8 cellular contexts compared by ENCODE assay signal in the genomic region with DNA sequence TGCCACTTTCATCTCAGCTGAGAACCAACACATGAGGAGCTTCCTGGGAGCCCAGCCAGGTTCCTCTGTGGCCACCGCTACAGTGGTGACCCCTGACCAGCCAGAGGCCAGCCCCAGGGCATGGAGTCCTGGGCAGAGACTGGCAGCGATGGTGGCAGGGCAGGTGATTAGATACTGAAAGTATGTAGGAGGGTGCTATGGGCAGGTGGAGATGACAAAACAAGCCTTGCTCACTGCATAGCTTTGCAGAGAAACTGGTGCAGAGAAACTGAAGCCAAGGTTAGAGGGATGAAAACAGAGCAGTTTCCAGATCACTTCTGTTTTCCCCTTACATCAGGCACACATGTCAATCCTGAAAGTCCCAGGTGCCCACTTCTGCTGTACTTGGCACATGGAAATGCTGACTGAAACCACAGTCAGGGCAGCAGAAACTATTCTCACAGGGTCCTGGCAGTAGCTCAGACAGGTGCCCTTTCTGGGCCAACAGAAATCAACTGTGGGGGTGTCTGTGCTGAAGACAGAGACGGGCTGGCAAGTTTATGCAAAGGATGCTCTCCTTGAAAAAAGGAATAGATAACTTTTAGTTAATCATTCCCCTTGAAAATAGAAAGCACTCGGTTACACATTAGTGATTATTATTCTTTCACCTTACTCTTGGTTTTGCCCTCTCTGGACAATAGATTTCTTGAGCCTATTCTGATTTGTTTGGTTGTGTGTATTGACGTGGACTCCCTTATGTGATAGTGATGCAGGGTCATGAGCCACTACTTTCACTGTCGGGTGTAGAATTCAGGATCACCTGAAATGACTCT.
DNase-seq lines count a peak whose midpoint lies in the region; ATAC-seq and TF ChIP-seq lines count a peak whose summit lies in the region.

No MANE protein-coding gene starts in this region.

- WGBS in psoas muscle, 3 donors = 83 to 88% (median 88%) methylated on average over 6 of the region's 6 CpGs

- H3K27me3 ChIP-seq in psoas muscle (ENCODE audit: insufficient read depth in 3 of 3, low read length in 2 of 3) = no peaks in the 10 kb centered on the region

- no peak overlapping the region for H3K4me3 ChIP-seq in psoas muscle

- H3K36me3 Mint-ChIP-seq in T-helper 17 cell (ENCODE audit: low read depth) = peaks cover 4% of the 10 kb centered on the region
- H3K36me3 Mint-ChIP-seq in effector memory CD8-positive, alpha-beta T cell (ENCODE audit: insufficient read depth) = no peaks in the 10 kb centered on the region

- intact Hi-C loops in psoas muscle (cut with DNase I) = no loop called here

- H3K27ac Mint-ChIP-seq in T-helper 17 cell = no peak overlapping the region
- H3K27ac Mint-ChIP-seq in effector memory CD8-positive, alpha-beta T cell = no peak overlapping the region

- peaks cover 24% of the 10 kb centered on the region for H3K4me1 Mint-ChIP-seq in T-helper 17 cell
- H3K4me1 Mint-ChIP-seq in effector memory CD8-positive, alpha-beta T cell (ENCODE audit: low read depth in 2 of 2) = no peaks in the 10 kb centered on the region

- H3K27me3 Mint-ChIP-seq in T-helper 17 cell = no peaks in the 10 kb centered on the region
- no peaks in the 10 kb centered on the region for H3K27me3 Mint-ChIP-seq in effector memory CD8-positive, alpha-beta T cell

- H3K27ac ChIP-seq in psoas muscle = no peak overlapping the region

- H3K9me3 ChIP-seq in T-helper 17 cell (ENCODE audit: control insufficient read depth, low read length, poor library complexity, severe bottlenecking) = no peaks in the 10 kb centered on the region
- no peaks in the 10 kb centered on the region for H3K9me3 ChIP-seq in psoas muscle

- H3K4me1 ChIP-seq in psoas muscle = no peaks in the 10 kb centered on the region

- H3K36me3 ChIP-seq in psoas muscle (ENCODE audit: insufficient read depth in 1 of 2, low read depth in 1 of 2) = no peaks in the 10 kb centered on the region

- in situ Hi-C loops in GM13976 (cut with MboI; ENCODE audit: low sequenced_read_pairs, unreplicated experiment) = no loop called here

- peak; percentile 15 for DNase-seq in stimulated activated CD4-positive, alpha-beta T cell treated with anti-CD3 and anti-CD28 coated beads, Interleukin-1b, Interleukin-23, amount 100 ng/mL, for 48 hours
- DNase-seq in stimulated activated CD4-positive, alpha-beta T cell treated with anti-CD3 and anti-CD28 coated beads, Interleukin-2, amount 100 ng/mL, for 48 hours = no peak
- DNase-seq in T-helper 17 cell (no peak), psoas muscle (no peak), GM13976 (ENCODE audit: low spot score) (no peak), NCI-H524 (lab: John Stamatoyannopoulos, UW) (no peak)
- DNase-seq in effector memory CD8-positive, alpha-beta T cell = no peak

- TF ChIP-seq CTCF in psoas muscle (IDR thresholded peaks at IDR 0.05) (no peak), GM13976 (IDR thresholded peaks at IDR 0.05; ENCODE audit: borderline replicate concordance, control extremely low read depth, extremely low read depth, insufficient read depth, missing control alignments) (no peak)

- ATAC-seq in HG02885 (IDR thresholded peaks at IDR 0.05; ENCODE audit: poor library complexity, unreplicated experiment) (peak; percentile 78), T-helper 17 cell (no peak), psoas muscle (no peak)
- no peak for ATAC-seq in effector memory CD8-positive, alpha-beta T cell (replicated peaks)

- H3K9me3 Mint-ChIP-seq in effector memory CD8-positive, alpha-beta T cell = no peaks in the 10 kb centered on the region

- peak overlapping the region; percentile 46 for H3K4me3 Mint-ChIP-seq in T-helper 17 cell
- H3K4me3 Mint-ChIP-seq in effector memory CD8-positive, alpha-beta T cell = no peak overlapping the region
